1 cellular context compared by ENCODE assay signal in genomic region chr18:23703057-23703986, GRCh38.
TF ChIP-seq lines count a peak whose summit lies in the region.

No MANE protein-coding gene starts in this region.

TF ChIP-seq in K562, 482 proteins besides CTCF, POLR2A, EP300 and RAD21 (continued from another document):
- TF ChIP-seq GTF2B (IDR thresholded peaks at IDR 0.05; ENCODE audit: extremely low read depth, insufficient read length) (no peak), NR3C1 (CRISPR knock-in tag; IDR thresholded peaks at IDR 0.05) (no peak), MCM5 (IDR thresholded peaks at IDR 0.05; ENCODE audit: low read depth) (no peak), DEAF1 (CRISPR knock-in tag; IDR thresholded peaks at IDR 0.05) (peak; percentile 70), ZNF75A (CRISPR knock-in tag; IDR thresholded peaks at IDR 0.05) (no peak), ZNF253 (CRISPR knock-in tag; conservative IDR thresholded peaks at IDR 0.05) (no peak), CREB3 (tag; conservative IDR thresholded peaks at IDR 0.05; ENCODE audit: low read depth) (no peak), NCOA6 (IDR thresholded peaks at IDR 0.05) (no peak), BCLAF1 (IDR thresholded peaks at IDR 0.05; ENCODE audit: borderline replicate concordance in 1 of 2, control insufficient read depth in 1 of 2, low read depth in 2 of 2, low read length in 1 of 2) (no peak), HES1 (IDR thresholded peaks at IDR 0.05; ENCODE audit: low read depth) (no peak), NFYB (IDR thresholded peaks at IDR 0.05; ENCODE audit: extremely low read depth, insufficient read length) (no peak), MCM7 (IDR thresholded peaks at IDR 0.05) (no peak), TSC22D4 (tag; IDR thresholded peaks at IDR 0.05) (no peak), SMC3 (conservative IDR thresholded peaks at IDR 0.05; ENCODE audit: insufficient read depth, low read depth, low read length) (peak; percentile 65), NFRKB (IDR thresholded peaks at IDR 0.05; ENCODE audit: low read depth) (no peak), MAFG (tag; conservative IDR thresholded peaks at IDR 0.05) (no peak), ZNF197 (CRISPR knock-in tag; IDR thresholded peaks at IDR 0.05; ENCODE audit: low read depth) (no peak), ARNT (IDR thresholded peaks at IDR 0.05) (no peak), ZNF277 (CRISPR knock-in tag; IDR thresholded peaks at IDR 0.05; ENCODE audit: borderline replicate concordance) (no peak), E4F1 (CRISPR knock-in tag; IDR thresholded peaks at IDR 0.05; ENCODE audit: borderline replicate concordance) (no peak), ARHGAP35 (IDR thresholded peaks at IDR 0.05; ENCODE audit: partially characterized antibody) (no peak), STAG1 (CRISPR knock-in tag; IDR thresholded peaks at IDR 0.05; ENCODE audit: borderline replicate concordance) (peak; percentile 13; the same call in 1 of the 2 replicates), FOXP4 (CRISPR knock-in tag; IDR thresholded peaks at IDR 0.05; ENCODE audit: borderline replicate concordance) (no peak), MEF2A (IDR thresholded peaks at IDR 0.05; ENCODE audit: control insufficient read depth, low read depth, low read length) (no peak), ZNF384 (IDR thresholded peaks at IDR 0.05; ENCODE audit: low read depth, low read length) (no peak), SETDB1 (IDR thresholded peaks at IDR 0.05; ENCODE audit: low read length) (no peak), ZNF280A (IDR thresholded peaks at IDR 0.05; ENCODE audit: low read depth, partially characterized antibody) (no peak), EGR1 (conservative IDR thresholded peaks at IDR 0.05) (peak; percentile 28; the same call in 1 of the 2 replicates), SIRT6 (IDR thresholded peaks at IDR 0.05; ENCODE audit: low read depth, low read length) (no peak), JUND (IDR thresholded peaks at IDR 0.05; ENCODE audit: borderline replicate concordance, low read depth, low read length) (0 out of 2 replicates have a peak, but pooled peaks have one; percentile 21), JUND (tag; IDR thresholded peaks at IDR 0.05; ENCODE audit: borderline replicate concordance, low read depth, low read length) (no peak; the same call in 2 of the 3 replicates)
